ENCODE assay signal across 15 cellular contexts in genomic region chr4:115154826-115155225, GRCh38. TPM values are rescaled to one million over a fixed set of nuclear protein-coding genes. Genes with fewer than 3 reads are reported as not detected.
DNase-seq lines count a peak whose midpoint lies in the region; ATAC-seq and TF ChIP-seq lines count a peak whose summit lies in the region.
"Had no signal": no experiment of that assay in that cellular context is flagged by ENCODE, and none has a peak within 500 bp of the region (broad histone marks: within the 10 kb centered on the region; RNA-seq: fewer than 3 reads in every experiment).

No MANE protein-coding gene starts in this region.

- H3K27ac ChIP-seq in GM23338 (ENCODE audit: low read depth) = no peak overlapping the region
- H3K27ac ChIP-seq in RWPE2 (ENCODE audit: poor library complexity, severe bottlenecking) = no peak overlapping the region
- H3K27ac ChIP-seq: lower lobe of right lung, transverse colon had no signal

- no peak overlapping the region for H2AFZ ChIP-seq in GM23338

- no peak overlapping the region for H3K4me2 ChIP-seq in GM23338

- no peaks in the 10 kb centered on the region for H3K79me2 ChIP-seq in GM23338 (replicated peaks; ENCODE audit: insufficient read depth)

- no peaks in the 10 kb centered on the region for H3F3A ChIP-seq in GM23338 (replicated peaks; ENCODE audit: low read depth)

- H3K36me3 ChIP-seq in GM23338 (ENCODE audit: insufficient read depth) = no peaks in the 10 kb centered on the region
- no peaks in the 10 kb centered on the region for H3K36me3 ChIP-seq in RWPE2 (ENCODE audit: low read depth)
- H3K36me3 ChIP-seq: lower lobe of right lung, transverse colon had no signal

- no peaks in the 10 kb centered on the region for H3K36me3 Mint-ChIP-seq in GM23338 (ENCODE audit: low read depth)

- H3K4me1 ChIP-seq in GM23338 (ENCODE audit: insufficient read depth) = no peaks in the 10 kb centered on the region
- H3K4me1 ChIP-seq in RWPE2 (ENCODE audit: insufficient read depth, poor library complexity, severe bottlenecking) = no peaks in the 10 kb centered on the region
- H3K4me1 ChIP-seq: lower lobe of right lung, transverse colon had no signal

- TF ChIP-seq CTCF in GM23338 (conservative IDR thresholded peaks at IDR 0.05; ENCODE audit: low read depth in 2 of 2) = peak; percentile 66 to 78
- TF ChIP-seq CTCF in RWPE2 (IDR thresholded peaks at IDR 0.05; ENCODE audit: poor library complexity, severe bottlenecking) = peak; percentile 3

- H4K20me1 ChIP-seq in GM23338 (replicated peaks; ENCODE audit: insufficient read depth) = no peaks in the 10 kb centered on the region

- no peak overlapping the region for H3K4me3 Mint-ChIP-seq in GM23338

- H3K9me2 ChIP-seq in GM23338 (ENCODE audit: insufficient read depth) = no peaks in the 10 kb centered on the region

- DNase-seq in AG20443 (ENCODE audit: low spot score) (peak; percentile 45), GM23338 (ENCODE audit: low spot score) (peak; percentile 60), RWPE2 (ENCODE audit: low spot score) (no peak), foreskin melanocyte (peak; percentile 8), SKM-1 (lab: John Stamatoyannopoulos, UW; ENCODE audit: unreplicated experiment) (no peak)
- no peak for DNase-seq in activated CD4-positive, alpha-beta T cell treated with anti-CD3 and anti-CD28 coated beads, Interleukin-2, amount 50 U/mL, for 1 hour
- no peak for DNase-seq in activated effector memory CD4-positive, alpha-beta T cell treated with Interleukin-2 at 50 U/mL for 16 hours
- no peak for DNase-seq in activated CD8-positive, alpha-beta memory T cell treated with anti-CD3 and anti-CD28 coated beads, Interleukin-2, amount 50 U/mL, for 48 hours
- DNase-seq: DMS79, GOT3, lower lobe of right lung, transverse colon had no signal

- H3K9me3 ChIP-seq in RWPE2 (ENCODE audit: severe bottlenecking) = no peaks in the 10 kb centered on the region
- H3K9me3 ChIP-seq: lower lobe of right lung, transverse colon had no signal

- peak; percentile 93 for ATAC-seq in GM23338
- ATAC-seq in RWPE2 (ENCODE audit: low read depth) = no peak
- ATAC-seq: lower lobe of right lung had no signal

- no peaks in the 10 kb centered on the region for H3K9me3 Mint-ChIP-seq in GM23338

- H3K4me3 ChIP-seq in GM23338 (no peak overlapping the region), RWPE2 (ENCODE audit: severe bottlenecking) (no peak overlapping the region)
- H3K4me3 ChIP-seq: lower lobe of right lung, transverse colon had no signal

- no peak overlapping the region for H3K27ac Mint-ChIP-seq in GM23338
- H3K27ac Mint-ChIP-seq: progenitor cell of endocrine pancreas had no signal

- 0 out of 3 replicates have a peak, but pooled peaks cover 2% of the 10 kb centered on the region for H3K4me1 Mint-ChIP-seq in GM23338

- H3K27me3 ChIP-seq in GM23338 (ENCODE audit: insufficient read depth) (no peaks in the 10 kb centered on the region), RWPE2 (ENCODE audit: insufficient read depth, poor library complexity, severe bottlenecking) (peaks cover 4% of the 10 kb centered on the region)
- H3K27me3 ChIP-seq: transverse colon had no signal

- H3K27me3 Mint-ChIP-seq in GM23338 (ENCODE audit: insufficient read depth, low read depth, poor library complexity) = no peaks in the 10 kb centered on the region
- H3K27me3 Mint-ChIP-seq: progenitor cell of endocrine pancreas had no signal

TF ChIP-seq in GM23338, 12 proteins besides CTCF, POLR2A, EP300 and RAD21:
- TF ChIP-seq JUNB (IDR thresholded peaks at IDR 0.05; ENCODE audit: unreplicated experiment) = no peak
- TF ChIP-seq ZNF462 (CRISPR knock-in tag; IDR thresholded peaks at IDR 0.05) = no peak
- no peak for TF ChIP-seq POLR2AphosphoS5 (IDR thresholded peaks at IDR 0.05; ENCODE audit: low read depth)
- no peak for TF ChIP-seq ETS1 (IDR thresholded peaks at IDR 0.05)
TF ChIP-seq in GM23338: peak in this region for 0.

RNA-seq across cellular contexts. Expression of gene NDST4, which starts 41.4 kb away (rescaled TPM):
- not detected in 2 replicates for total RNA-seq in GM23338 (2014; rRNA removed; shearing (Covaris generic))
- polyA plus RNA-seq in GM23338 (2016; fragmentation: Nextera tagmentation; extraction: Ambion mirVana) = not detected in 2 replicates
- total RNA-seq: astrocyte, lower lobe of right lung had no signal
- polyA plus RNA-seq: esophagus had no signal

Comparison
In these comparisons a context has a peak if more than half of its experiments do, and no peak if none do; other contexts are left out.
1. DNase-seq: peak in AG20443 (single experiment), GM23338 (single experiment) and foreskin melanocyte (single experiment); none in RWPE2 (single experiment), SKM-1 (single experiment), activated CD4-positive, alpha-beta T cell treated with anti-CD3 and anti-CD28 coated beads, Interleukin-2, amount 50 U/mL, for 1 hour (single experiment), activated effector memory CD4-positive, alpha-beta T cell treated with Interleukin-2 at 50 U/mL for 16 hours (single experiment) and activated CD8-positive, alpha-beta memory T cell treated with anti-CD3 and anti-CD28 coated beads, Interleukin-2, amount 50 U/mL, for 48 hours (single experiment).